ENCODE assay signal across 14 cellular contexts in genomic region chr9:131651160-131651559, GRCh38.
DNase-seq lines count a peak whose midpoint lies in the region; ATAC-seq and TF ChIP-seq lines count a peak whose summit lies in the region.
"Had no signal": no experiment of that assay in that cellular context is flagged by ENCODE, and none has a peak within 500 bp of the region (broad histone marks: within the 10 kb centered on the region; RNA-seq: fewer than 3 reads in every experiment).

No MANE protein-coding gene starts in this region.

- H3K27ac ChIP-seq in fibroblast of lung (ENCODE audit: insufficient read depth, low read length) = peak overlapping the region; percentile 50

- H4K20me1 ChIP-seq in fibroblast of lung (ENCODE audit: control insufficient read depth, extremely low read depth, insufficient read depth, low read length) = no peaks in the 10 kb centered on the region

- peak overlapping the region; percentile 68 for H3K27ac Mint-ChIP-seq in activated naive CD4-positive, alpha-beta T cell treated with anti-CD3 and anti-CD28 coated beads for 36 hours
- peak overlapping the region; percentile 34 to 58 for H3K27ac Mint-ChIP-seq in T-cell
- H3K27ac Mint-ChIP-seq in stimulated activated naive CD8-positive, alpha-beta T cell treated with anti-CD3 and anti-CD28 coated beads, Interleukin-15, amount 100 ng/mL, for 72 hours = peak overlapping the region; percentile 88 to 94

- POLR2A ChIA-PET in T-cell (lab: Charles Lee) = no interaction called here

- no peaks in the 10 kb centered on the region for H3K27me3 ChIP-seq in fibroblast of lung (ENCODE audit: control insufficient read depth, insufficient read depth, low read length)
- H3K27me3 ChIP-seq: esophagus squamous epithelium had no signal

- intact Hi-C loops in activated naive CD4-positive, alpha-beta T cell treated with anti-CD3 and anti-CD28 coated beads for 36 hours (cut with micrococcal nuclease) = loop anchor here (1.0 kb wide), 4 partner anchors 9 to 78 kb away; no protein-coding TSS in a partner anchor
- intact Hi-C loops in lower leg skin (cut with DNase I; ENCODE audit: low total_unique reads) = no loop called here

- no peak for ATAC-seq in T-cell (replicated peaks in 1 of 4)
- peak; percentile 75 for ATAC-seq in stimulated activated naive CD8-positive, alpha-beta T cell treated with anti-CD3 and anti-CD28 coated beads, Interleukin-15, amount 100 ng/mL, for 72 hours
- ATAC-seq: GM23338, PC-3 had no signal

- no peaks in the 10 kb centered on the region for H3K36me3 ChIP-seq in fibroblast of lung (ENCODE audit: control insufficient read depth, insufficient read depth, low read length)

- WGBS in lower leg skin, 2 donors = 84 to 94% methylated on average over 2 of the region's 2 CpGs

- H3K4me3 Mint-ChIP-seq in activated naive CD4-positive, alpha-beta T cell treated with anti-CD3 and anti-CD28 coated beads for 36 hours = no peak overlapping the region
- H3K4me3 Mint-ChIP-seq in T-cell = no peak overlapping the region
- H3K4me3 Mint-ChIP-seq in stimulated activated naive CD8-positive, alpha-beta T cell treated with anti-CD3 and anti-CD28 coated beads, Interleukin-15, amount 100 ng/mL, for 72 hours = peak overlapping the region in 1 of 2 donors; percentile 35
- H3K4me3 Mint-ChIP-seq: GM23338 had no signal

- TF ChIP-seq CTCF in fibroblast of lung (conservative IDR thresholded peaks at IDR 0.05 in 1 of 2, IDR thresholded peaks at IDR 0.05 in 1 of 2; ENCODE audit: low read depth in 1 of 2, low read length in 2 of 2) (no peak), lower leg skin (IDR thresholded peaks at IDR 0.05) (no peak)

- peaks cover 9% of the 10 kb centered on the region for H3K79me2 ChIP-seq in fibroblast of lung (ENCODE audit: control insufficient read depth, insufficient read depth, low read length)

- H3K4me3 ChIP-seq in fibroblast of lung (replicated peaks in 1 of 4; ENCODE audit: control extremely low read depth in 1 of 4, insufficient read depth in 1 of 4, low read depth in 3 of 4, low read length in 4 of 4) (no peak overlapping the region), lower leg skin (ENCODE audit: low read depth, poor library complexity, severe bottlenecking) (no peak overlapping the region)
- H3K4me3 ChIP-seq: esophagus squamous epithelium, GM23338 had no signal

- no peak overlapping the region for H3K4me2 ChIP-seq in fibroblast of lung (ENCODE audit: extremely low read depth, insufficient read depth, low read length)
- H3K4me2 ChIP-seq: GM23338 had no signal

- CTCF ChIA-PET in activated naive CD4-positive, alpha-beta T cell treated with anti-CD3 and anti-CD28 coated beads for 36 hours (lab: Charles Lee) = interaction anchor here (0.9 to 1.7 kb wide), 2 partner anchors 9 to 26 kb away, joined by 4 to 5 read pairs; no protein-coding TSS in a partner anchor
- CTCF ChIA-PET in T-cell (lab: Charles Lee) = no interaction called here

- no peak overlapping the region for H2AFZ ChIP-seq in fibroblast of lung (ENCODE audit: low read length)
- H2AFZ ChIP-seq: GM23338 had no signal

- no peak for TF ChIP-seq POLR2A in lower leg skin (IDR thresholded peaks at IDR 0.05)

- no peak overlapping the region for H3K9ac ChIP-seq in fibroblast of lung (ENCODE audit: insufficient read depth, low read length)

- peaks cover 9% of the 10 kb centered on the region for H3K4me1 ChIP-seq in fibroblast of lung (ENCODE audit: control insufficient read depth, extremely low read depth, insufficient read depth, low read length)

- H3K9me3 Mint-ChIP-seq in activated naive CD4-positive, alpha-beta T cell treated with anti-CD3 and anti-CD28 coated beads for 36 hours = no peaks in the 10 kb centered on the region
- H3K9me3 Mint-ChIP-seq in T-cell = no peaks in the 10 kb centered on the region
- H3K9me3 Mint-ChIP-seq in stimulated activated naive CD8-positive, alpha-beta T cell treated with anti-CD3 and anti-CD28 coated beads, Interleukin-15, amount 100 ng/mL, for 72 hours = no peaks in the 10 kb centered on the region
- H3K9me3 Mint-ChIP-seq: GM23338 had no signal

- H3K36me3 Mint-ChIP-seq in activated naive CD4-positive, alpha-beta T cell treated with anti-CD3 and anti-CD28 coated beads for 36 hours (ENCODE audit: low read depth) = peaks cover 19% of the 10 kb centered on the region
- peaks cover 30% of the 10 kb centered on the region for H3K36me3 Mint-ChIP-seq in T-cell

- peaks cover 44% of the 10 kb centered on the region for H3K4me1 Mint-ChIP-seq in activated naive CD4-positive, alpha-beta T cell treated with anti-CD3 and anti-CD28 coated beads for 36 hours (ENCODE audit: low read depth)
- peaks cover 37 to 64% (median 57%) of the 10 kb centered on the region in 3 donors for H3K4me1 Mint-ChIP-seq in T-cell
- H3K4me1 Mint-ChIP-seq in stimulated activated naive CD8-positive, alpha-beta T cell treated with anti-CD3 and anti-CD28 coated beads, Interleukin-15, amount 100 ng/mL, for 72 hours = peaks cover 57% of the 10 kb centered on the region

- DNase-seq in activated naive CD4-positive, alpha-beta T cell treated with anti-CD3 and anti-CD28 coated beads for 36 hours = peak; percentile 64
- no peak for DNase-seq in activated naive CD4-positive, alpha-beta T cell treated with anti-CD3 and anti-CD28 coated beads, Interleukin-2, amount 50 U/mL, for 16 hours
- DNase-seq in T-cell (no peak), fibroblast of lung (ENCODE audit: low read depth in 2 of 2) (no peak), C1 segment of cervical spinal cord (lab: John Stamatoyannopoulos, UW) (no peak), lower leg skin (ENCODE audit: low spot score in 2 of 2) (no peak)
- DNase-seq in stimulated activated naive CD8-positive, alpha-beta T cell treated with anti-CD3 and anti-CD28 coated beads, Interleukin-15, amount 100 ng/mL, for 72 hours = no peak
- DNase-seq in activated effector memory CD4-positive, alpha-beta T cell treated with Interleukin-2 at 50 U/mL for 16 hours = no peak
- DNase-seq: esophagus squamous epithelium, KG1, mesendoderm, NCI-H1417 treated with DMSO at 0.1 percent for 48 hours had no signal

- no peaks in the 10 kb centered on the region for H3K9me3 ChIP-seq in fibroblast of lung (ENCODE audit: control insufficient read depth, insufficient read depth, low read depth, low read length)
- H3K9me3 ChIP-seq: esophagus squamous epithelium had no signal

- no peaks in the 10 kb centered on the region for H3K27me3 Mint-ChIP-seq in activated naive CD4-positive, alpha-beta T cell treated with anti-CD3 and anti-CD28 coated beads for 36 hours (ENCODE audit: low read depth)
- H3K27me3 Mint-ChIP-seq in T-cell = no peaks in the 10 kb centered on the region
- no peaks in the 10 kb centered on the region for H3K27me3 Mint-ChIP-seq in stimulated activated naive CD8-positive, alpha-beta T cell treated with anti-CD3 and anti-CD28 coated beads, Interleukin-15, amount 100 ng/mL, for 72 hours
